Comparison of ENCODE assay signal across 23 cellular contexts in the genomic region with DNA sequence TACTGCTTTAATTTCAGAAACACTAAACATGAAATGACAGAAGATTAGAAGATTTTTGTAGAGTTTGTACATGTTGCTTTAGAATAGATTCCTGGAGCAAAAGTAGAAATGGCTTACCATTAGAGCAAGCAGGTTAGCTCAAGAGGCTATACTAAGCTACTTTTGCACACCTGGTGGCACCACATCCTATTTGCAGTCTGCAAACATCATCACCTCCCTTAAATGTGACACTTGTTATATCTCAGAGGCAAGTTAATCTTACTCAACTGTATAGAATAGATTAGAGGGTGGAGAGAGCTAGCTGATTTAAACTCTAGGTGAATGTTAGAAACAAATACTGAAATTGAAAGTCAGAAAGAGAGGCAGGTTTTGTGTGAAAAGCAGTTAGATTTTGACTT. TPM values are rescaled to one million over a fixed set of nuclear protein-coding genes. Genes with fewer than 3 reads are reported as not detected.
DNase-seq lines count a peak whose midpoint lies in the region; ATAC-seq and TF ChIP-seq lines count a peak whose summit lies in the region.
"Had no signal": no experiment of that assay in that cellular context is flagged by ENCODE, and none has a peak within 500 bp of the region (broad histone marks: within the 10 kb centered on the region; RNA-seq: fewer than 3 reads in every experiment).

No MANE protein-coding gene starts in this region.

- H3K9me3 ChIP-seq in mesenchymal stem cell (ENCODE audit: control insufficient read depth, low read length) = peaks cover 12% of the 10 kb centered on the region
- H3K9me3 ChIP-seq: lower lobe of right lung, testis had no signal

- no peak overlapping the region for H3K14ac ChIP-seq in mesenchymal stem cell (ENCODE audit: low read length in 2 of 2)

- H3K36me3 ChIP-seq in mesenchymal stem cell (ENCODE audit: control insufficient read depth in 1 of 2, insufficient read depth in 2 of 2, low read depth in 1 of 2, low read length in 2 of 2) = no peaks in the 10 kb centered on the region
- H3K36me3 ChIP-seq: brain microvascular endothelial cell, heart left ventricle, lower lobe of right lung, right atrium auricular region had no signal

- H3K18ac ChIP-seq in mesenchymal stem cell (ENCODE audit: low read depth in 1 of 2, low read length in 2 of 2) = no peak overlapping the region

- no peak overlapping the region for H2BK120ac ChIP-seq in mesenchymal stem cell (ENCODE audit: low read depth, low read length)

- H3K9me3 Mint-ChIP-seq in activated CD8-positive, alpha-beta T cell treated with anti-CD3 and anti-CD28 coated beads for 36 hours = peaks cover 3% of the 10 kb centered on the region
- no peaks in the 10 kb centered on the region for H3K9me3 Mint-ChIP-seq in activated CD8-positive, alpha-beta T cell treated with anti-CD3 and anti-CD28 coated beads, Interleukin-2, amount 10 ng/mL, durations not matched to agents 7 days and 5 days (ENCODE audit: insufficient read depth)
- H3K9me3 Mint-ChIP-seq in activated naive CD8-positive, alpha-beta T cell (ENCODE audit: low read depth) = peaks cover 11% of the 10 kb centered on the region
- H3K9me3 Mint-ChIP-seq in natural killer cell = peaks cover 0 to 4% of the 10 kb centered on the region in 2 donors

- no peak overlapping the region for H2BK5ac ChIP-seq in mesenchymal stem cell (ENCODE audit: low read depth, low read length, poor library complexity, severe bottlenecking)

- no peak overlapping the region for H4K91ac ChIP-seq in mesenchymal stem cell (ENCODE audit: low read length)

- POLR2A ChIA-PET in activated CD8-positive, alpha-beta T cell treated with anti-CD3 and anti-CD28 coated beads for 36 hours (lab: Charles Lee) = no interaction called here
- POLR2A ChIA-PET in activated CD8-positive, alpha-beta T cell treated with anti-CD3 and anti-CD28 coated beads, Interleukin-2, amount 10 ng/mL, durations not matched to agents 7 days and 5 days (lab: Charles Lee) = no interaction called here

- no peak overlapping the region for H3K27ac ChIP-seq in mesenchymal stem cell (ENCODE audit: low read length, poor library complexity, severe bottlenecking)
- H3K27ac ChIP-seq: brain microvascular endothelial cell, C4-2B, heart left ventricle, lower lobe of right lung, right atrium auricular region, testis had no signal

- peaks cover 22% of the 10 kb centered on the region for H3K4me1 Mint-ChIP-seq in activated CD8-positive, alpha-beta T cell treated with anti-CD3 and anti-CD28 coated beads for 36 hours (ENCODE audit: low read depth)
- H3K4me1 Mint-ChIP-seq in activated CD8-positive, alpha-beta T cell treated with anti-CD3 and anti-CD28 coated beads, Interleukin-2, amount 10 ng/mL, durations not matched to agents 7 days and 5 days (ENCODE audit: low read depth) = peaks cover 14% of the 10 kb centered on the region
- peaks cover 16% of the 10 kb centered on the region for H3K4me1 Mint-ChIP-seq in activated naive CD8-positive, alpha-beta T cell (ENCODE audit: low read depth)
- peaks cover 10 to 15% of the 10 kb centered on the region in 2 donors for H3K4me1 Mint-ChIP-seq in natural killer cell
- H3K4me1 Mint-ChIP-seq: GM23338 had no signal

- DNase-seq in activated CD8-positive, alpha-beta T cell treated with anti-CD3 and anti-CD28 coated beads for 36 hours = peak; percentile 14
- DNase-seq in activated CD8-positive, alpha-beta T cell treated with anti-CD3 and anti-CD28 coated beads, Interleukin-2, amount 10 ng/mL, durations not matched to agents 7 days and 5 days = no peak
- peak; percentile 47 for DNase-seq in DMS53 (lab: John Stamatoyannopoulos, UW)
- DNase-seq in natural killer cell = no peak
- no peak for DNase-seq in sciatic nerve (ENCODE audit: low spot score)
- DNase-seq in mesenchymal stem cell = no peak
- DNase-seq in activated gamma-delta T cell treated with Interleukin-2 at 50 U/mL for 16 hours = no peak
- DNase-seq: activated CD8-positive, alpha-beta memory T cell treated with anti-CD3 and anti-CD28 coated beads, Interleukin-2, amount 50 U/mL, for 48 hours; brain microvascular endothelial cell; heart left ventricle; lower lobe of right lung; NCI-H1105 treated with DMSO at 0.1 percent for 48 hours; NCI-H2081 treated with DMSO at 0.1 percent for 48 hours; testis had no signal

- H2BK15ac ChIP-seq in mesenchymal stem cell (ENCODE audit: low read depth, poor library complexity, severe bottlenecking) = no peak overlapping the region

- no peaks in the 10 kb centered on the region for H3K4me1 ChIP-seq in mesenchymal stem cell (ENCODE audit: control insufficient read depth, insufficient read depth, low read depth, low read length)
- H3K4me1 ChIP-seq: heart left ventricle, lower lobe of right lung, right atrium auricular region, testis had no signal

- no peak overlapping the region for H4K8ac ChIP-seq in mesenchymal stem cell (ENCODE audit: low read length)

- H3K4me3 Mint-ChIP-seq in activated CD8-positive, alpha-beta T cell treated with anti-CD3 and anti-CD28 coated beads for 36 hours = no peak overlapping the region
- H3K4me3 Mint-ChIP-seq in activated CD8-positive, alpha-beta T cell treated with anti-CD3 and anti-CD28 coated beads, Interleukin-2, amount 10 ng/mL, durations not matched to agents 7 days and 5 days = no peak overlapping the region
- peak overlapping the region; percentile 14 for H3K4me3 Mint-ChIP-seq in activated naive CD8-positive, alpha-beta T cell
- H3K4me3 Mint-ChIP-seq in natural killer cell = no peak overlapping the region
- H3K4me3 Mint-ChIP-seq: GM23338 had no signal

- H3K36me3 Mint-ChIP-seq in activated CD8-positive, alpha-beta T cell treated with anti-CD3 and anti-CD28 coated beads for 36 hours (ENCODE audit: low read depth) = no peaks in the 10 kb centered on the region
- H3K36me3 Mint-ChIP-seq in activated CD8-positive, alpha-beta T cell treated with anti-CD3 and anti-CD28 coated beads, Interleukin-2, amount 10 ng/mL, durations not matched to agents 7 days and 5 days (ENCODE audit: low read depth) = no peaks in the 10 kb centered on the region
- peaks cover 5% of the 10 kb centered on the region for H3K36me3 Mint-ChIP-seq in activated naive CD8-positive, alpha-beta T cell
- H3K36me3 Mint-ChIP-seq in natural killer cell = no peaks in the 10 kb centered on the region

- no peaks in the 10 kb centered on the region for H3K27me3 ChIP-seq in mesenchymal stem cell (ENCODE audit: control insufficient read depth in 1 of 2, insufficient read depth in 1 of 2, low read length in 2 of 2)
- H3K27me3 ChIP-seq: brain microvascular endothelial cell, right atrium auricular region, testis had no signal

- H2BK12ac ChIP-seq in mesenchymal stem cell (ENCODE audit: low read length in 2 of 2) = no peak overlapping the region

- H3K4me3 ChIP-seq in mesenchymal stem cell (ENCODE audit: insufficient read depth in 1 of 2, low read depth in 1 of 2, low read length in 2 of 2) = no peak overlapping the region
- H3K4me3 ChIP-seq: GM23338, heart left ventricle, lower lobe of right lung, right atrium auricular region, testis had no signal

- no peak overlapping the region for H2AFZ ChIP-seq in mesenchymal stem cell (ENCODE audit: low read depth, low read length)
- H2AFZ ChIP-seq: GM23338 had no signal

- no peak overlapping the region for H2AK5ac ChIP-seq in mesenchymal stem cell (ENCODE audit: low read length, severe bottlenecking)

- CTCF ChIA-PET in activated CD8-positive, alpha-beta T cell treated with anti-CD3 and anti-CD28 coated beads for 36 hours (lab: Charles Lee) = interaction anchor here (0.8 to 0.9 kb wide), 2 partner anchors 19 to 885 kb away, joined by 3 to 4 read pairs; a partner anchor contains a TSS
- CTCF ChIA-PET in activated CD8-positive, alpha-beta T cell treated with anti-CD3 and anti-CD28 coated beads, Interleukin-2, amount 10 ng/mL, durations not matched to agents 7 days and 5 days (lab: Charles Lee) = interaction anchor here (0.8 to 1.4 kb wide), 3 partner anchors 19 to 866 kb away, joined by 3 to 5 read pairs (median 3); no protein-coding TSS in a partner anchor

- no peak overlapping the region for H3K4me2 ChIP-seq in mesenchymal stem cell (ENCODE audit: low read length, poor library complexity, severe bottlenecking)
- H3K4me2 ChIP-seq: GM23338 had no signal

- peaks cover 17% of the 10 kb centered on the region for H3K27me3 Mint-ChIP-seq in activated CD8-positive, alpha-beta T cell treated with anti-CD3 and anti-CD28 coated beads for 36 hours
- peaks cover 26% of the 10 kb centered on the region for H3K27me3 Mint-ChIP-seq in activated CD8-positive, alpha-beta T cell treated with anti-CD3 and anti-CD28 coated beads, Interleukin-2, amount 10 ng/mL, durations not matched to agents 7 days and 5 days (ENCODE audit: low read depth)
- H3K27me3 Mint-ChIP-seq in activated naive CD8-positive, alpha-beta T cell = peaks cover 6% of the 10 kb centered on the region
- H3K27me3 Mint-ChIP-seq in natural killer cell (ENCODE audit: low read depth in 2 of 2) = peaks cover 16 to 74% of the 10 kb centered on the region in 2 donors

- intact Hi-C loops in activated CD8-positive, alpha-beta T cell treated with anti-CD3 and anti-CD28 coated beads for 36 hours (cut with micrococcal nuclease) = no loop called here
- intact Hi-C loops in natural killer cell (cut with micrococcal nuclease) = no loop called here
- intact Hi-C loops in sciatic nerve (cut with DNase I) = no loop called here

- no peak overlapping the region for H3K9ac ChIP-seq in mesenchymal stem cell (ENCODE audit: low read length)

- H3K79me1 ChIP-seq in mesenchymal stem cell (replicated peaks; ENCODE audit: low read length, poor library complexity, severe bottlenecking) = no peaks in the 10 kb centered on the region

- peak; percentile 68 for ATAC-seq in activated CD8-positive, alpha-beta T cell treated with anti-CD3 and anti-CD28 coated beads for 36 hours
- no peak for ATAC-seq in activated CD8-positive, alpha-beta T cell treated with anti-CD3 and anti-CD28 coated beads, Interleukin-2, amount 10 ng/mL, durations not matched to agents 7 days and 5 days
- ATAC-seq in natural killer cell (peak in 2 of 3 donors; percentile 57 to 63), sciatic nerve (no peak)
- ATAC-seq: GM23338, heart left ventricle, SK-N-SH treated with all-trans-retinoic acid at 6 μM for 48 hours had no signal

- no peak overlapping the region for H3K27ac Mint-ChIP-seq in activated CD8-positive, alpha-beta T cell treated with anti-CD3 and anti-CD28 coated beads for 36 hours
- no peak overlapping the region for H3K27ac Mint-ChIP-seq in activated CD8-positive, alpha-beta T cell treated with anti-CD3 and anti-CD28 coated beads, Interleukin-2, amount 10 ng/mL, durations not matched to agents 7 days and 5 days
- H3K27ac Mint-ChIP-seq in activated naive CD8-positive, alpha-beta T cell = peak overlapping the region; percentile 18
- no peak overlapping the region for H3K27ac Mint-ChIP-seq in natural killer cell
- H3K27ac Mint-ChIP-seq: GM23338 had no signal

- H3K4ac ChIP-seq in mesenchymal stem cell (ENCODE audit: low read depth in 1 of 2, low read length in 2 of 2) = no peak overlapping the region

- H3K23ac ChIP-seq in mesenchymal stem cell (ENCODE audit: low read length in 2 of 2) = no peak overlapping the region

- TF ChIP-seq CTCF in activated CD8-positive, alpha-beta T cell treated with anti-CD3 and anti-CD28 coated beads for 36 hours (IDR thresholded peaks at IDR 0.05) = no peak
- no peak for TF ChIP-seq CTCF in natural killer cell (IDR thresholded peaks at IDR 0.05)

RNA-seq across cellular contexts. Expression of a gene that starts 30.7 kb away (rescaled TPM):
- not detected for total RNA-seq in activated CD8-positive, alpha-beta T cell treated with anti-CD3 and anti-CD28 coated beads for 36 hours
- under 1 TPM in 1 of 2 experiments, not detected in 1; 0.05 TPM for total RNA-seq in activated CD8-positive, alpha-beta T cell treated with anti-CD3 and anti-CD28 coated beads, Interleukin-2, amount 10 ng/mL, durations not matched to agents 7 days and 5 days
- total RNA-seq in natural killer cell (not detected), sciatic nerve (not detected)
- polyA plus RNA-seq in mesenchymal stem cell (2013, experiment 1 of 2) = not detected
- not detected for polyA plus RNA-seq in mesenchymal stem cell (2013, experiment 2 of 2)
- total RNA-seq: endothelial cell of umbilical vein, GM23338, heart left ventricle, lower lobe of right lung, NCI-H460, osteocyte, right atrium auricular region, RPMI7951 had no signal
- polyA plus RNA-seq: endothelial cell of umbilical vein, GM23338, heart left ventricle had no signal

RNA-seq across cellular contexts. Expression of a gene that starts 50.7 kb away (rescaled TPM):
- not detected for total RNA-seq in activated CD8-positive, alpha-beta T cell treated with anti-CD3 and anti-CD28 coated beads for 36 hours
- total RNA-seq in activated CD8-positive, alpha-beta T cell treated with anti-CD3 and anti-CD28 coated beads, Interleukin-2, amount 10 ng/mL, durations not matched to agents 7 days and 5 days = not detected
- total RNA-seq in natural killer cell (not detected), sciatic nerve (not detected)
- polyA plus RNA-seq in mesenchymal stem cell (2013, experiment 1 of 2) = not detected
- not detected for polyA plus RNA-seq in mesenchymal stem cell (2013, experiment 2 of 2)
- total RNA-seq: endothelial cell of umbilical vein, GM23338, heart left ventricle, lower lobe of right lung, NCI-H460, osteocyte, right atrium auricular region, RPMI7951 had no signal
- polyA plus RNA-seq: endothelial cell of umbilical vein, GM23338, heart left ventricle had no signal

Comparison
In these comparisons a context has a peak if more than half of its experiments do, and no peak if none do; other contexts are left out.
1. ATAC-seq: peak in activated CD8-positive, alpha-beta T cell treated with anti-CD3 and anti-CD28 coated beads for 36 hours (single experiment) and natural killer cell (2 of 3); none in activated CD8-positive, alpha-beta T cell treated with anti-CD3 and anti-CD28 coated beads, Interleukin-2, amount 10 ng/mL, durations not matched to agents 7 days and 5 days (single experiment) and sciatic nerve (single experiment).
2. DNase-seq: peak in activated CD8-positive, alpha-beta T cell treated with anti-CD3 and anti-CD28 coated beads for 36 hours (single experiment) and DMS53 (single experiment); none in activated CD8-positive, alpha-beta T cell treated with anti-CD3 and anti-CD28 coated beads, Interleukin-2, amount 10 ng/mL, durations not matched to agents 7 days and 5 days (single experiment), natural killer cell (single experiment), sciatic nerve (single experiment), mesenchymal stem cell (single experiment) and activated gamma-delta T cell treated with Interleukin-2 at 50 U/mL for 16 hours (single experiment).